Comparison of ENCODE assay signal across 17 cellular contexts in genomic region chr5:2192496-2192895, GRCh38.
DNase-seq lines count a peak whose midpoint lies in the region; ATAC-seq and TF ChIP-seq lines count a peak whose summit lies in the region.
"Had no signal": no experiment of that assay in that cellular context is flagged by ENCODE, and none has a peak within 500 bp of the region (broad histone marks: within the 10 kb centered on the region; RNA-seq: fewer than 3 reads in every experiment).

No MANE protein-coding gene starts in this region.

- H3K9me3 Mint-ChIP-seq in progenitor cell of endocrine pancreas (ENCODE audit: low read depth) (no peaks in the 10 kb centered on the region), immature natural killer cell (peaks cover 0 to under 1% (median 0%) of the 10 kb centered on the region in 6 donors), mesothelial cell of epicardium (peaks cover 4% of the 10 kb centered on the region)

- H3K36me3 Mint-ChIP-seq in progenitor cell of endocrine pancreas (ENCODE audit: insufficient read depth) (no peaks in the 10 kb centered on the region), immature natural killer cell (no peaks in the 10 kb centered on the region), mesothelial cell of epicardium (no peaks in the 10 kb centered on the region)

- no peak for ATAC-seq in HG03095 (IDR thresholded peaks at IDR 0.05; ENCODE audit: unreplicated experiment)

- TF ChIP-seq CTCF in progenitor cell of endocrine pancreas (IDR thresholded peaks at IDR 0.05; ENCODE audit: unreplicated experiment) (no peak), mesothelial cell of epicardium (IDR thresholded peaks at IDR 0.05; ENCODE audit: unreplicated experiment) (no peak)

- H3K27ac Mint-ChIP-seq in progenitor cell of endocrine pancreas (no peak overlapping the region), immature natural killer cell (no peak overlapping the region), mesothelial cell of epicardium (no peak overlapping the region)

- no peak overlapping the region for H3K4me3 Mint-ChIP-seq in progenitor cell of endocrine pancreas (ENCODE audit: low read depth)
- no peak overlapping the region for H3K4me3 Mint-ChIP-seq in immature natural killer cell
- no peak overlapping the region for H3K4me3 Mint-ChIP-seq in mesothelial cell of epicardium

- peak; percentile 11 for DNase-seq in COR-L47 (lab: John Stamatoyannopoulos, UW)
- peak; percentile 54 for DNase-seq in NCI-H146 (lab: John Stamatoyannopoulos, UW)
- DNase-seq in ecto neural progenitor cell (ENCODE audit: low spot score): peak; percentile 36
- DNase-seq in progenitor cell of endocrine pancreas (ENCODE audit: low spot score, unreplicated experiment): peak; percentile 6
- no peak for DNase-seq in immature natural killer cell
- no peak for DNase-seq in mesothelial cell of epicardium (ENCODE audit: low spot score in 2 of 2, unreplicated experiment in 2 of 2)
- DNase-seq: BE2C, DMS79, GOT3, MG63, NCI-H1436, NCI-H2029 treated with DMSO at 0.1 percent for 48 hours, NCI-H2171 treated with DMSO at 0.1 percent for 48 hours, NCI-H446 treated with DMSO at 0.1 percent for 48 hours, NCI-H526 treated with DMSO at 0.1 percent for 48 hours, SJCRH30 had no signal

- H3K27me3 Mint-ChIP-seq in progenitor cell of endocrine pancreas (peaks cover 62% of the 10 kb centered on the region), immature natural killer cell (ENCODE audit: low read depth in 3 of 3) (peaks cover under 1 to 4% (median 3%) of the 10 kb centered on the region in 3 donors), mesothelial cell of epicardium (ENCODE audit: low read depth) (peaks cover 72% of the 10 kb centered on the region)

- no peaks in the 10 kb centered on the region for H3K4me1 Mint-ChIP-seq in progenitor cell of endocrine pancreas (ENCODE audit: low read depth)
- H3K4me1 Mint-ChIP-seq in immature natural killer cell: no peaks in the 10 kb centered on the region
- H3K4me1 Mint-ChIP-seq in mesothelial cell of epicardium: peaks cover 8% of the 10 kb centered on the region

Comparison
In these comparisons a context has a peak if more than half of its experiments do, and no peak if none do; other contexts are left out.
1. DNase-seq: peak in COR-L47 (single experiment), NCI-H146 (single experiment), ecto neural progenitor cell (single experiment) and progenitor cell of endocrine pancreas (single experiment); none in immature natural killer cell (0 of 3) and mesothelial cell of epicardium (0 of 2).